In the genomic region with DNA sequence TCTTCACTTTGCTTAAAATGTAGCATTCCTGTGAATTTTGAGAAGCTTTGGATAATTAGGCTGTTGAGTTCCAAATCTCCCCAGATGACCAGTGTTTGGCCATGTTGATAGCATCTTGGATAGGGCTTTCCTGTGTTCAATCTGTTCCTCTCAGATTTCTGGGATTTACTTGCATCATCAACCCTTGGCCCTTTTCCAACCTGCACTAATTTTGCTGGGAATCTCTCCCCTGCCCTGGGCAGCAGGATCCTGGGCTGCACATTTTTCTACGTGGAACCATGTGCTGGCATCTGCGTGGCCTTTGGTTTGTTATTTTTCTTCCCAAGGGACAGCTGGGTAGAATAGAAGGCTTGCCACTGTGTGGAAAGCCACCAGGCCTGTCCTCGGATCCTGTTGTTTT, we compare ENCODE assay signal across 1 cellular context.
TF ChIP-seq lines count a peak whose summit lies in the region.

No MANE protein-coding gene starts in this region.

TF ChIP-seq in SK-N-SH, 30 proteins besides CTCF, POLR2A, EP300 and RAD21 (continued from another document):
- TF ChIP-seq CHD2 (IDR thresholded peaks at IDR 0.05; ENCODE audit: low read length, partially characterized antibody) = peak; percentile 27
